Comparison of ENCODE assay signal across 9 cellular contexts in genomic region chr3:31960793-31961431, GRCh38. TPM values are rescaled to one million over a fixed set of nuclear protein-coding genes. Genes with fewer than 3 reads are reported as not detected.
DNase-seq lines count a peak whose midpoint lies in the region; ATAC-seq and TF ChIP-seq lines count a peak whose summit lies in the region.
"Had no signal": no experiment of that assay in that cellular context is flagged by ENCODE, and none has a peak within 500 bp of the region (broad histone marks: within the 10 kb centered on the region; RNA-seq: fewer than 3 reads in every experiment).

No MANE protein-coding gene starts in this region.

- H3K4me1 ChIP-seq in BLaER1 treated with 17β-estradiol and CSF1 and Interleukin-3, amounts not matched to agents 10 nM and 100 nM, result peaks cover 11 to 38% (median 29%) of the 10 kb centered on the region in 10 experiments
- peaks cover 14 to 19% of the 10 kb centered on the region in 2 experiments for H3K4me1 ChIP-seq in HCT116 (ENCODE audit: control insufficient read depth in 1 of 2, insufficient read depth in 2 of 2, low read length in 2 of 2)
- H3K4me1 ChIP-seq in SJSA1 (replicated peaks), result peaks cover 33% of the 10 kb centered on the region

- H3K27me3 ChIP-seq in BLaER1 treated with 17β-estradiol and CSF1 and Interleukin-3, amounts not matched to agents 10 nM and 100 nM, result no peaks in the 10 kb centered on the region
- H3K27me3 ChIP-seq in HCT116 (ENCODE audit: insufficient read depth, low read length) (no peaks in the 10 kb centered on the region), SJSA1 (replicated peaks) (no peaks in the 10 kb centered on the region)

- no peak for TF ChIP-seq POLR2A in HCT116 (IDR thresholded peaks at IDR 0.05; ENCODE audit: borderline replicate concordance, extremely low read depth, insufficient read depth, insufficient read length)

- H3K36me3 Mint-ChIP-seq in activated CD4-positive, alpha-beta memory T cell treated with anti-CD3 and anti-CD28 coated beads, Interleukin-2, amount 10 ng/mL, durations not matched to agents 7 days and 5 days (ENCODE audit: low read depth), result no peaks in the 10 kb centered on the region

- H3K4me3 ChIP-seq in BLaER1 treated with 17β-estradiol and CSF1 and Interleukin-3, amounts not matched to agents 10 nM and 100 nM, result no peak overlapping the region
- H3K4me3 ChIP-seq in HCT116 (replicated peaks in 1 of 2; ENCODE audit: low read depth in 1 of 2, low read length in 2 of 2), result no peak overlapping the region; a peak in 1 of 4 replicates
- no peak overlapping the region for H3K4me3 ChIP-seq in SJSA1

- peaks cover 6% of the 10 kb centered on the region for H3K4me1 Mint-ChIP-seq in activated CD4-positive, alpha-beta memory T cell treated with anti-CD3 and anti-CD28 coated beads, Interleukin-2, amount 10 ng/mL, durations not matched to agents 7 days and 5 days

- no peak overlapping the region for H3K27ac Mint-ChIP-seq in activated CD4-positive, alpha-beta memory T cell treated with anti-CD3 and anti-CD28 coated beads, Interleukin-2, amount 10 ng/mL, durations not matched to agents 7 days and 5 days
- H3K27ac Mint-ChIP-seq: T-helper 2 cell treated with Interferon-gamma antibody and Interleukin-4, amounts not matched to agents 5 μg/mL and 100 μg/mL, for 36 hours had no signal

- DNase-seq in HCT116 (ENCODE audit: low read depth, low spot score) (peak; percentile 40), SJSA1 (ENCODE audit: low read depth in 1 of 2, low spot score in 2 of 2) (peak; percentile 37 to 55), kidney tubule cell (ENCODE audit: low spot score) (peak; percentile 85), dermis blood vessel endothelial cell (no peak)
- DNase-seq in activated CD4-positive, alpha-beta memory T cell treated with anti-CD3 and anti-CD28 coated beads, Interleukin-2, amount 10 ng/mL, durations not matched to agents 7 days and 5 days, result no peak
- no peak for DNase-seq in activated CD4-positive, alpha-beta T cell treated with anti-CD3 and anti-CD28 coated beads for 48 hours
- no peak for DNase-seq in stimulated activated CD8-positive, alpha-beta memory T cell treated with anti-CD3 and anti-CD28 coated beads, Interleukin-4, amount 100 ng/mL, for 48 hours

- ATAC-seq in HCT116, result peak; percentile 94

- H3K36me3 ChIP-seq in BLaER1 treated with 17β-estradiol and CSF1 and Interleukin-3, amounts not matched to agents 10 nM and 100 nM, result no peaks in the 10 kb centered on the region
- no peaks in the 10 kb centered on the region for H3K36me3 ChIP-seq in HCT116 (ENCODE audit: control insufficient read depth in 1 of 2, insufficient read depth in 2 of 2, low read length in 2 of 2)
- H3K36me3 ChIP-seq in SJSA1, result no peaks in the 10 kb centered on the region

- H4K20me1 ChIP-seq in BLaER1 treated with 17β-estradiol and CSF1 and Interleukin-3, amounts not matched to agents 10 nM and 100 nM, result no peaks in the 10 kb centered on the region
- H4K20me1 ChIP-seq in HCT116 (ENCODE audit: insufficient read depth), result no peaks in the 10 kb centered on the region

- POLR2A ChIA-PET in HCT116 (lab: Charles Lee), result interaction anchor here (0.5 kb wide), 1 partner anchor 582 kb away, joined by 4 read pairs; no protein-coding TSS in a partner anchor
- POLR2A ChIA-PET in activated CD4-positive, alpha-beta memory T cell treated with anti-CD3 and anti-CD28 coated beads, Interleukin-2, amount 10 ng/mL, durations not matched to agents 7 days and 5 days (lab: Charles Lee), result no interaction called here

- no peak overlapping the region for H3K4me3 Mint-ChIP-seq in activated CD4-positive, alpha-beta memory T cell treated with anti-CD3 and anti-CD28 coated beads, Interleukin-2, amount 10 ng/mL, durations not matched to agents 7 days and 5 days
- H3K4me3 Mint-ChIP-seq: T-helper 2 cell treated with Interferon-gamma antibody and Interleukin-4, amounts not matched to agents 5 μg/mL and 100 μg/mL, for 36 hours had no signal

- TF ChIP-seq RAD21 in HCT116 (IDR thresholded peaks at IDR 0.05; ENCODE audit: low read depth), result no peak

- H3K9me2 ChIP-seq in HCT116 (ENCODE audit: insufficient read depth), result no peaks in the 10 kb centered on the region

- BruUV-seq in HCT116 (replicated peaks; lab: Mats Ljungman, UMichigan), result no TSS peak

- TF ChIP-seq CTCF in HCT116 (IDR thresholded peaks at IDR 0.05 in 2 of 3, conservative IDR thresholded peaks at IDR 0.05 in 1 of 3; ENCODE audit: borderline replicate concordance in 1 of 3, insufficient read depth in 1 of 3, low read depth in 2 of 3, low read length in 2 of 3), result no peak

- peaks cover 1% of the 10 kb centered on the region for H3K27me3 Mint-ChIP-seq in activated CD4-positive, alpha-beta memory T cell treated with anti-CD3 and anti-CD28 coated beads, Interleukin-2, amount 10 ng/mL, durations not matched to agents 7 days and 5 days

- peaks cover 1% of the 10 kb centered on the region for H3K9me3 Mint-ChIP-seq in activated CD4-positive, alpha-beta memory T cell treated with anti-CD3 and anti-CD28 coated beads, Interleukin-2, amount 10 ng/mL, durations not matched to agents 7 days and 5 days

- intact Hi-C loops in HCT116 (cut with micrococcal nuclease), result no loop called here

- no peak overlapping the region for H2AFZ ChIP-seq in HCT116 (ENCODE audit: low read depth, low read length, poor library complexity, severe bottlenecking)

- peak overlapping the region in 9 of 11 experiments; percentile 6 to 71 (median 56); a peak in 17 of 22 replicates for H3K4me2 ChIP-seq in BLaER1 treated with 17β-estradiol and CSF1 and Interleukin-3, amounts not matched to agents 10 nM and 100 nM
- H3K4me2 ChIP-seq in HCT116 (ENCODE audit: low read length), result peak overlapping the region; percentile 63

- peaks cover 7 to 12% (median 9%) of the 10 kb centered on the region in 11 experiments for H3K9me3 ChIP-seq in BLaER1 treated with 17β-estradiol and CSF1 and Interleukin-3, amounts not matched to agents 10 nM and 100 nM (replicated peaks in 1 of 11)
- H3K9me3 ChIP-seq in HCT116 (ENCODE audit: control insufficient read depth in 1 of 2, insufficient read depth in 1 of 2, low read depth in 1 of 2, low read length in 2 of 2), result peaks cover 0 to 2% of the 10 kb centered on the region in 2 experiments; a peak in 1 of 4 replicates
- H3K9me3 ChIP-seq in SJSA1 (replicated peaks), result no peaks in the 10 kb centered on the region

- peaks cover 22% of the 10 kb centered on the region for H3K79me2 ChIP-seq in HCT116 (ENCODE audit: insufficient read depth, low read length)

- no peak overlapping the region for H3K9ac ChIP-seq in BLaER1 treated with 17β-estradiol and CSF1 and Interleukin-3, amounts not matched to agents 10 nM and 100 nM
- no peak overlapping the region for H3K9ac ChIP-seq in HCT116 (ENCODE audit: low read length)

- H3K27ac ChIP-seq in BLaER1 treated with 17β-estradiol and CSF1 and Interleukin-3, amounts not matched to agents 10 nM and 100 nM, result peak overlapping the region in 1 of 11 experiments; percentile 20; a peak in 1 of 22 replicates
- H3K27ac ChIP-seq in HCT116 (ENCODE audit: low read depth, low read length) (no peak overlapping the region), SJSA1 (no peak overlapping the region)

- RAD21 ChIA-PET in HCT116 (lab: Charles Lee; ENCODE audit: low non-redundant PET in 1 of 2, low total read pairs in 2 of 2, uncharacterized antibody in 2 of 2, unreplicated experiment in 2 of 2), result no interaction called here

- CTCF ChIA-PET in HCT116 (lab: Charles Lee), result no interaction called here
- CTCF ChIA-PET in activated CD4-positive, alpha-beta memory T cell treated with anti-CD3 and anti-CD28 coated beads, Interleukin-2, amount 10 ng/mL, durations not matched to agents 7 days and 5 days (lab: Charles Lee), result no interaction called here

TF ChIP-seq in HCT116, 20 proteins besides CTCF, POLR2A, EP300 and RAD21:
- peak; percentile 36; the same call in 1 of the 2 replicates for TF ChIP-seq JUND (IDR thresholded peaks at IDR 0.05)
- TF ChIP-seq MAX (IDR thresholded peaks at IDR 0.05), result peak; percentile 20; the same call in 1 of the 2 replicates
- no peak for TF ChIP-seq SIN3A (IDR thresholded peaks at IDR 0.05; ENCODE audit: low read depth)
- no peak for TF ChIP-seq EZH2phosphoT487 (IDR thresholded peaks at IDR 0.05; ENCODE audit: borderline replicate concordance)
- no peak for TF ChIP-seq YY1 (IDR thresholded peaks at IDR 0.05; ENCODE audit: extremely low read depth, insufficient replicate concordance, low read depth, low read length)
- peak; percentile 40; the same call in 1 of the 2 replicates for TF ChIP-seq FOSL1 (IDR thresholded peaks at IDR 0.05; ENCODE audit: low read depth)
- peak; percentile 18; the same call in 1 of the 2 replicates for TF ChIP-seq CBX3 (IDR thresholded peaks at IDR 0.05; ENCODE audit: low read depth)

RNA-seq across cellular contexts. Expression of gene OSBPL10, which starts 20.1 kb away (rescaled TPM):
- total RNA-seq in HCT116 (2021; ENCODE audit: unreplicated experiment) (25.8 TPM), dermis blood vessel endothelial cell (27.7 and 36.4 TPM in 2 replicates)
- polyA plus RNA-seq in HCT116 (2012), result 14.4 and 16.5 TPM in 2 replicates
- total RNA-seq in SJSA1 (2014; rRNA removed; shearing (Covaris generic)), result 5.3 and 6.9 TPM in 2 replicates
- 1 to 10 TPM; 1.6 to 1.7 TPM for total RNA-seq in activated CD4-positive, alpha-beta memory T cell treated with anti-CD3 and anti-CD28 coated beads, Interleukin-2, amount 10 ng/mL, durations not matched to agents 7 days and 5 days

RNA-seq across cellular contexts. Expression of gene ZNF860, which starts 20.6 kb away (rescaled TPM):
- total RNA-seq in HCT116 (2021; ENCODE audit: unreplicated experiment) (2.9 TPM), dermis blood vessel endothelial cell (2.2 and 3.4 TPM in 2 replicates)
- polyA plus RNA-seq in HCT116 (2012), result 1.1 and 1.5 TPM in 2 replicates
- total RNA-seq in SJSA1 (2014; rRNA removed; shearing (Covaris generic)), result 0.53 TPM in 1 of 2 replicates, not detected in the other
- total RNA-seq in activated CD4-positive, alpha-beta memory T cell treated with anti-CD3 and anti-CD28 coated beads, Interleukin-2, amount 10 ng/mL, durations not matched to agents 7 days and 5 days, result under 1 TPM; 0.08 to 0.13 TPM

Comparison
In these comparisons a context has a peak if more than half of its experiments do, and no peak if none do; other contexts are left out.
1. DNase-seq: peak in HCT116 (single experiment), SJSA1 (2 of 2) and kidney tubule cell (single experiment); none in activated CD4-positive, alpha-beta memory T cell treated with anti-CD3 and anti-CD28 coated beads, Interleukin-2, amount 10 ng/mL, durations not matched to agents 7 days and 5 days (single experiment), dermis blood vessel endothelial cell (single experiment), activated CD4-positive, alpha-beta T cell treated with anti-CD3 and anti-CD28 coated beads for 48 hours (single experiment) and stimulated activated CD8-positive, alpha-beta memory T cell treated with anti-CD3 and anti-CD28 coated beads, Interleukin-4, amount 100 ng/mL, for 48 hours (single experiment).